In genomic region chr17:8125196-8125946, GRCh38 we compare ENCODE assay signal across 8 cellular contexts. TPM values are rescaled to one million over a fixed set of nuclear protein-coding genes. Genes with fewer than 3 reads are reported as not detected.
DNase-seq lines count a peak whose midpoint lies in the region; ATAC-seq and TF ChIP-seq lines count a peak whose summit lies in the region.

No MANE protein-coding gene starts in this region.

- H3K4me3 ChIP-seq in BJ (ENCODE audit: low read depth, low read length) (peak overlapping the region; percentile 56), PC-3 (ENCODE audit: low read length) (peak overlapping the region; percentile 91)

- H3K4me2 ChIP-seq in PC-3 (ENCODE audit: low read length), result peak overlapping the region; percentile 96

- intact Hi-C loops in PC-3 (cut with micrococcal nuclease), result loop anchor here (1.0 kb wide), 1 partner anchor 13 kb away; no protein-coding TSS in a partner anchor

- no peaks in the 10 kb centered on the region for H3K79me2 ChIP-seq in PC-3 (ENCODE audit: low read length)

- POLR2A ChIA-PET in BJ (lab: Charles Lee), result no interaction called here
- POLR2A ChIA-PET in HEK293T (lab: Yijun Ruan, JAX), result interaction anchor here (2.1 to 2.8 kb wide), 4 partner anchors 27 to 170 kb away, joined by 6 to 22 read pairs (median 12); partner anchors contain the start of genes AURKB, PER1 and SLC25A35
- POLR2A ChIA-PET in PC-3 (lab: Charles Lee; ENCODE audit: unreplicated experiment), result no interaction called here

- H2AFZ ChIP-seq in PC-3 (ENCODE audit: low read length), result peak overlapping the region; percentile 100

- peaks cover 4% of the 10 kb centered on the region for H3F3A ChIP-seq in PC-3 (ENCODE audit: low read length, unreplicated experiment)

- TF ChIP-seq CTCF in BJ (IDR thresholded peaks at IDR 0.05; ENCODE audit: insufficient read depth, low read depth, low read length), result no peak
- no peak for TF ChIP-seq CTCF in PC-3 (conservative IDR thresholded peaks at IDR 0.05; ENCODE audit: low read depth, low read length)

- CTCF ChIA-PET in BJ (lab: Yijun Ruan, JAX), result interaction anchor here (1.4 kb wide), 1 partner anchor 10 kb away, joined by 4 read pairs; no protein-coding TSS in a partner anchor
- CTCF ChIA-PET in HEK293T (lab: Yijun Ruan, JAX), result interaction anchor here (0.6 kb wide), 1 partner anchor 53 kb away, joined by 4 read pairs; no protein-coding TSS in a partner anchor
- CTCF ChIA-PET in PC-3 (lab: Charles Lee), result interaction anchor here (0.6 kb wide), 1 partner anchor 170 kb away, joined by 3 read pairs; no protein-coding TSS in a partner anchor

- BruUV-seq in PC-3 (replicated peaks; lab: Mats Ljungman, UMichigan), result no TSS peak

- no peak for DNase-seq in BJ (ENCODE audit: low read depth)
- DNase-seq in HEK293T (ENCODE audit: extremely low spot score), result peak; percentile 73
- peak; percentile 76 for DNase-seq in PC-3
- peak; percentile 89 for DNase-seq in activated T-cell treated with anti-CD3 and anti-CD28 coated beads, Interleukin-2, amount 50 U/mL, for 1 hour
- DNase-seq in myocyte (ENCODE audit: low read depth), result peak; percentile 77
- peak; percentile 91 for DNase-seq in stimulated activated CD8-positive, alpha-beta memory T cell treated with anti-CD3 and anti-CD28 coated beads, Interleukin-7, amount 100 ng/mL, for 24 hours (ENCODE audit: low read depth)
- no peak for DNase-seq in HPDE6-E6E7 (ENCODE audit: extremely low spot score)

- no peaks in the 10 kb centered on the region for H3K9me3 ChIP-seq in PC-3 (ENCODE audit: low read length)

- no peaks in the 10 kb centered on the region for H3K9me2 ChIP-seq in PC-3 (replicated peaks; ENCODE audit: low read length)

- H3K27ac ChIP-seq in PC-3 (ENCODE audit: low read length), result no peak overlapping the region

- H3K4me1 ChIP-seq in PC-3 (ENCODE audit: insufficient read depth, low read length), result peaks cover 10% of the 10 kb centered on the region; the same call in 1 of the 2 replicates

- H3K36me3 ChIP-seq in BJ (ENCODE audit: control insufficient read depth, insufficient read depth, low read length) (no peaks in the 10 kb centered on the region), PC-3 (ENCODE audit: low read depth, low read length) (no peaks in the 10 kb centered on the region)

- H3K9ac ChIP-seq in PC-3 (ENCODE audit: low read length), result no peak overlapping the region

- H3K27me3 ChIP-seq in BJ (ENCODE audit: control insufficient read depth, insufficient read depth, low read length) (no peaks in the 10 kb centered on the region; the same call in 1 of the 2 replicates), PC-3 (ENCODE audit: low read length) (no peaks in the 10 kb centered on the region)

- no peaks in the 10 kb centered on the region for H4K20me1 ChIP-seq in PC-3 (ENCODE audit: low read length)

- ATAC-seq in PC-3, result peak; percentile 13; the same call in 1 of the 2 replicates
- peak; percentile 7 for ATAC-seq in esophagus mucosa

TF ChIP-seq in HEK293T, 16 proteins besides CTCF, POLR2A, EP300 and RAD21:
- TF ChIP-seq NFRKB (IDR thresholded peaks at IDR 0.05) (no peak), L3MBTL2 (conservative IDR thresholded peaks at IDR 0.05) (no peak), LEF1 (IDR thresholded peaks at IDR 0.05; ENCODE audit: borderline replicate concordance) (no peak), FOXM1 (IDR thresholded peaks at IDR 0.05; ENCODE audit: borderline replicate concordance) (no peak), HDGF (IDR thresholded peaks at IDR 0.05; ENCODE audit: borderline replicate concordance) (no peak), ZNF384 (IDR thresholded peaks at IDR 0.05) (no peak), FOXA1 (IDR thresholded peaks at IDR 0.05) (no peak), BHLHE40 (IDR thresholded peaks at IDR 0.05; ENCODE audit: borderline replicate concordance) (no peak), ARNT (IDR thresholded peaks at IDR 0.05) (no peak), TARDBP (IDR thresholded peaks at IDR 0.05) (no peak; the same call in 1 of the 2 replicates), CTBP1 (IDR thresholded peaks at IDR 0.05; ENCODE audit: borderline replicate concordance) (no peak), FOXK2 (IDR thresholded peaks at IDR 0.05) (no peak), ELF4 (IDR thresholded peaks at IDR 0.05) (no peak)

RNA-seq across cellular contexts. Expression of gene HES7, which starts 1.5 kb away (rescaled TPM):
- polyA plus RNA-seq in BJ (2011; rRNA removed), result not detected in 2 replicates
- polyA minus RNA-seq in BJ (2011; rRNA and poly(A)+ RNA removed), result 0.09 TPM in 1 of 2 replicates, not detected in the other
- total RNA-seq in PC-3 (2014; rRNA removed), result 2.9 TPM in 1 of 2 replicates, not detected in the other
- 0.40 TPM for total RNA-seq in esophagus mucosa
- total RNA-seq in myocyte, result 0.16 and 0.53 TPM in 2 replicates
- polyA plus RNA-seq in myocyte (2012), result 0.33 TPM

RNA-seq across cellular contexts. Expression of gene ALOXE3, which starts 7.1 kb away (rescaled TPM):
- 0.04 and 0.10 TPM in 2 replicates for polyA plus RNA-seq in BJ (2011; rRNA removed)
- 0.05 TPM in 1 of 2 replicates, not detected in the other for polyA minus RNA-seq in BJ (2011; rRNA and poly(A)+ RNA removed)
- total RNA-seq in PC-3 (2014; rRNA removed), result 1.4 and 3.6 TPM in 2 replicates
- total RNA-seq in esophagus mucosa, result 4.0 TPM
- not detected in 2 replicates for total RNA-seq in myocyte
- polyA plus RNA-seq in myocyte (2012), result 0.03 TPM

RNA-seq across cellular contexts. Expression of gene PER1, which starts 26.8 kb away (rescaled TPM):
- polyA plus RNA-seq in BJ (2011; rRNA removed), result 5.1 and 7.7 TPM in 2 replicates
- 11.4 and 32.7 TPM in 2 replicates for polyA minus RNA-seq in BJ (2011; rRNA and poly(A)+ RNA removed)
- total RNA-seq in PC-3 (2014; rRNA removed), result 25.0 and 47.2 TPM in 2 replicates
- total RNA-seq in esophagus mucosa, result 65.0 TPM
- 6.4 and 16.6 TPM in 2 replicates for total RNA-seq in myocyte
- 7.7 TPM for polyA plus RNA-seq in myocyte (2012)

RNA-seq across cellular contexts. Expression of gene VAMP2, which starts 37.4 kb away (rescaled TPM):
- 20.1 and 22.8 TPM in 2 replicates for polyA plus RNA-seq in BJ (2011; rRNA removed)
- 7.4 and 9.6 TPM in 2 replicates for polyA minus RNA-seq in BJ (2011; rRNA and poly(A)+ RNA removed)
- 5.0 and 18.0 TPM in 2 replicates for total RNA-seq in PC-3 (2014; rRNA removed)
- 20.9 TPM for total RNA-seq in esophagus mucosa
- total RNA-seq in myocyte, result 10.5 and 12.3 TPM in 2 replicates
- polyA plus RNA-seq in myocyte (2012), result 69.3 TPM

RNA-seq across cellular contexts. Expression of gene ALOX12B, which starts 37.9 kb away (rescaled TPM):
- polyA plus RNA-seq in BJ (2011; rRNA removed), result not detected in 2 replicates
- not detected in 2 replicates for polyA minus RNA-seq in BJ (2011; rRNA and poly(A)+ RNA removed)
- 0.55 and 1.2 TPM in 2 replicates for total RNA-seq in PC-3 (2014; rRNA removed)
- 15.0 TPM for total RNA-seq in esophagus mucosa
- 0.16 and 0.40 TPM in 2 replicates for total RNA-seq in myocyte
- polyA plus RNA-seq in myocyte (2012), result not detected

Comparison
In these comparisons a context has a peak if more than half of its experiments do, and no peak if none do; other contexts are left out.
1. DNase-seq: peak in HEK293T (single experiment), PC-3 (single experiment), activated T-cell treated with anti-CD3 and anti-CD28 coated beads, Interleukin-2, amount 50 U/mL, for 1 hour (single experiment), myocyte (single experiment) and stimulated activated CD8-positive, alpha-beta memory T cell treated with anti-CD3 and anti-CD28 coated beads, Interleukin-7, amount 100 ng/mL, for 24 hours (single experiment); none in BJ (single experiment) and HPDE6-E6E7 (single experiment).